ENCODE assay signal across 18 cellular contexts in genomic region chr19:32354345-32354744, GRCh38. TPM values are rescaled to one million over a fixed set of nuclear protein-coding genes. Genes with fewer than 3 reads are reported as not detected.
DNase-seq lines count a peak whose midpoint lies in the region; ATAC-seq, FAIRE-seq and TF ChIP-seq lines count a peak whose summit lies in the region.
"Had no signal": no experiment of that assay in that cellular context is flagged by ENCODE, and none has a peak within 500 bp of the region (broad histone marks: within the 10 kb centered on the region; RNA-seq: fewer than 3 reads in every experiment).

No MANE protein-coding gene starts in this region.

- peaks cover 0 to 16% of the 10 kb centered on the region in 2 donors for H3K4me1 ChIP-seq in breast epithelium
- peaks cover 6% of the 10 kb centered on the region for H3K4me1 ChIP-seq in DND-41 (ENCODE audit: insufficient read depth, low read length)
- peaks cover 0 to 7% of the 10 kb centered on the region in 2 experiments; a peak in 2 of 5 replicates for H3K4me1 ChIP-seq in K562 (replicated peaks in 1 of 2; ENCODE audit: control insufficient read depth in 2 of 2, insufficient read depth in 2 of 2, low read length in 2 of 2)

- no peak overlapping the region for H3K27ac Mint-ChIP-seq in MCF 10A (ENCODE audit: low read depth, unreplicated experiment)
- no peak overlapping the region for H3K27ac Mint-ChIP-seq in WTC11
- H3K27ac Mint-ChIP-seq: B cell; CD8-positive, alpha-beta T cell had no signal

- peaks cover 18% of the 10 kb centered on the region for H3K4me1 Mint-ChIP-seq in MCF 10A (ENCODE audit: insufficient read depth, unreplicated experiment)
- H3K4me1 Mint-ChIP-seq in WTC11 = no peaks in the 10 kb centered on the region

- TF ChIP-seq POLR2A in breast epithelium (IDR thresholded peaks at IDR 0.05) = no peak
- TF ChIP-seq POLR2A in K562 (conservative IDR thresholded peaks at IDR 0.05) = no peak

- BruUV-seq in MCF 10A (replicated peaks; lab: Mats Ljungman, UMichigan) (TSS peak; percentile 7), K562 (replicated peaks; lab: Mats Ljungman, UMichigan) (TSS peak; percentile 9)

- H3K9me3 ChIP-seq in breast epithelium = no peaks in the 10 kb centered on the region
- H3K9me3 ChIP-seq in DND-41 (ENCODE audit: insufficient read depth, low read length, severe bottlenecking) = no peaks in the 10 kb centered on the region
- H3K9me3 ChIP-seq in K562 (replicated peaks; ENCODE audit: control insufficient read depth, insufficient read depth, low read depth, low read length) = no peaks in the 10 kb centered on the region

- ATAC-seq in DND-41 (ENCODE audit: insufficient read depth, low read depth) = no peak
- ATAC-seq in K562 = no peak
- peak; percentile 90 for ATAC-seq in esophagus mucosa
- ATAC-seq in WTC11 = no peak
- no peak for ATAC-seq in GM21737 (IDR thresholded peaks at IDR 0.05; ENCODE audit: unreplicated experiment)
- ATAC-seq: CD8-positive, alpha-beta T cell had no signal

- intact Hi-C loops in MCF 10A (cut with micrococcal nuclease) = no loop called here
- intact Hi-C loops in breast epithelium (cut with DNase I; ENCODE audit: low total_unique reads) = no loop called here
- intact Hi-C loops in K562 (cut with micrococcal nuclease) = no loop called here

- H3K4me2 ChIP-seq in DND-41 (ENCODE audit: insufficient read depth, low read length) (peak overlapping the region; percentile 7; the same call in 1 of the 2 replicates), K562 (ENCODE audit: insufficient read depth, low read length) (no peak overlapping the region)
- H3K4me2 ChIP-seq: BLaER1 treated with 17β-estradiol and CSF1 and Interleukin-3, amounts not matched to agents 10 nM and 100 nM had no signal

- CTCF ChIA-PET in MCF 10A (lab: Yijun Ruan, JAX) = interaction anchor here (0.6 to 1.2 kb wide), 2 partner anchors 11 to 12 kb away, joined by 3 read pairs; no protein-coding TSS in a partner anchor
- CTCF ChIA-PET in K562 (lab: Yijun Ruan, JAX; ENCODE audit: low intra/inter-chr PET ratio) = no interaction called here
- CTCF ChIA-PET in WTC11 (lab: Charles Lee) = no interaction called here

- H2AFZ ChIP-seq in DND-41 (ENCODE audit: low read depth, low read length) = no peak overlapping the region
- H2AFZ ChIP-seq in K562 (ENCODE audit: low read depth, low read length) = no peak overlapping the region

- H3K79me2 ChIP-seq in DND-41 (ENCODE audit: insufficient read depth, low read length) (peaks cover 74% of the 10 kb centered on the region), K562 (ENCODE audit: control insufficient read depth, insufficient read depth, low read length) (peaks cover 55% of the 10 kb centered on the region)

- H3K36me3 ChIP-seq in breast epithelium (peaks cover 7% of the 10 kb centered on the region), DND-41 (ENCODE audit: insufficient read depth, low read length) (peaks cover 94% of the 10 kb centered on the region), K562 (ENCODE audit: control insufficient read depth, insufficient read depth, low read length) (peaks cover 97% of the 10 kb centered on the region)

- DNase-seq in MCF 10A (ENCODE audit: unreplicated experiment) = no peak
- no peak for DNase-seq in breast epithelium (ENCODE audit: low spot score in 2 of 2)
- DNase-seq in DND-41 = no peak
- no peak for DNase-seq in K562 (ENCODE audit: extremely low read depth in 1 of 4, low spot score in 3 of 4)
- DNase-seq in WTC11 (ENCODE audit: low spot score) = no peak
- DNase-seq in DMS53 treated with DMSO at 0.1 percent for 48 hours (lab: John Stamatoyannopoulos, UW; ENCODE audit: unreplicated experiment) = no peak
- DNase-seq: 8988T; Calu3; CD8-positive, alpha-beta T cell; GOT3; H7 had no signal

- TF ChIP-seq RAD21 in K562 (CRISPR knock-in tag; conservative IDR thresholded peaks at IDR 0.05 in 1 of 2, IDR thresholded peaks at IDR 0.05 in 1 of 2) = no peak

- no peak for TF ChIP-seq EP300 in K562 (IDR thresholded peaks at IDR 0.05; ENCODE audit: low read length)

- H3K9ac ChIP-seq in DND-41 (ENCODE audit: low read depth, low read length) (no peak overlapping the region), K562 (ENCODE audit: insufficient read depth in 1 of 2, low read depth in 2 of 2, low read length in 2 of 2) (no peak overlapping the region)
- H3K9ac ChIP-seq: BLaER1 treated with 17β-estradiol and CSF1 and Interleukin-3, amounts not matched to agents 10 nM and 100 nM had no signal

- H3K4me3 ChIP-seq in breast epithelium (no peak overlapping the region), DND-41 (ENCODE audit: low read depth in 1 of 2, low read length in 2 of 2) (no peak overlapping the region), K562 (no peak overlapping the region)
- H3K4me3 ChIP-seq: BLaER1 treated with 17β-estradiol and CSF1 and Interleukin-3, amounts not matched to agents 10 nM and 100 nM had no signal

- WGBS in K562 (ENCODE audit: insufficient coverage, low coverage, missing lambda C conversion rate) = 96% methylated on average over 9 of the region's 9 CpGs

- H4K20me1 ChIP-seq in DND-41 (ENCODE audit: insufficient read depth, low read length) (peaks cover 26% of the 10 kb centered on the region), K562 (replicated peaks; ENCODE audit: control insufficient read depth, insufficient read depth, low read length) (no peaks in the 10 kb centered on the region)

- H3K27me3 Mint-ChIP-seq in MCF 10A (ENCODE audit: insufficient read depth, unreplicated experiment) (no peaks in the 10 kb centered on the region), WTC11 (ENCODE audit: low read depth) (no peaks in the 10 kb centered on the region)
- H3K27me3 Mint-ChIP-seq: B cell had no signal

- H3K27ac ChIP-seq in breast epithelium (no peak overlapping the region), DND-41 (ENCODE audit: low read length) (no peak overlapping the region), K562 (ENCODE audit: extremely low read depth, low read depth, low read length) (no peak overlapping the region)
- H3K27ac ChIP-seq: BLaER1 treated with 17β-estradiol and CSF1 and Interleukin-3, amounts not matched to agents 10 nM and 100 nM had no signal

- H3K36me3 Mint-ChIP-seq in MCF 10A (ENCODE audit: insufficient read depth, unreplicated experiment) = peaks cover 85% of the 10 kb centered on the region
- peaks cover 75% of the 10 kb centered on the region for H3K36me3 Mint-ChIP-seq in WTC11

- no peaks in the 10 kb centered on the region for H3K9me1 ChIP-seq in K562 (ENCODE audit: control insufficient read depth, insufficient read depth, low read length)

- in situ Hi-C loops in K562 (cut with MboI) = no loop called here

- H3K4me3 Mint-ChIP-seq in MCF 10A (ENCODE audit: unreplicated experiment) (no peak overlapping the region), WTC11 (no peak overlapping the region)
- H3K4me3 Mint-ChIP-seq: CD8-positive, alpha-beta T cell had no signal

- no peak for TF ChIP-seq CTCF in MCF 10A (IDR thresholded peaks at IDR 0.05; ENCODE audit: unreplicated experiment)
- no peak for TF ChIP-seq CTCF in breast epithelium (IDR thresholded peaks at IDR 0.05)
- TF ChIP-seq CTCF in DND-41 (IDR thresholded peaks at IDR 0.05; ENCODE audit: borderline replicate concordance, extremely low read depth, low read length, poor library complexity, severe bottlenecking) = no peak
- no peak for TF ChIP-seq CTCF in K562 (IDR thresholded peaks at IDR 0.05 in 2 of 3, conservative IDR thresholded peaks at IDR 0.05 in 1 of 3; ENCODE audit: insufficient read depth in 2 of 3, low read depth in 1 of 3, low read length in 3 of 3)
- no peak for TF ChIP-seq CTCF in WTC11 (IDR thresholded peaks at IDR 0.05)

- POLR2A ChIA-PET in MCF 10A (lab: Yijun Ruan, JAX) (no interaction called here), K562 (lab: Yijun Ruan, JAX) (interaction anchor here (0.7 to 1.5 kb wide), 2 partner anchors 9 to 123 kb away, joined by 3 read pairs; no protein-coding TSS in a partner anchor), WTC11 (lab: Charles Lee) (no interaction called here)

- no peaks in the 10 kb centered on the region for H3K27me3 ChIP-seq in breast epithelium
- no peaks in the 10 kb centered on the region for H3K27me3 ChIP-seq in DND-41 (ENCODE audit: insufficient read depth, low read length, poor library complexity)
- no peaks in the 10 kb centered on the region for H3K27me3 ChIP-seq in K562 (ENCODE audit: control insufficient read depth in 2 of 2, insufficient read depth in 2 of 2, low read length in 2 of 2)

- H3K9me3 Mint-ChIP-seq in MCF 10A (ENCODE audit: unreplicated experiment) (no peaks in the 10 kb centered on the region), WTC11 (no peaks in the 10 kb centered on the region)
- H3K9me3 Mint-ChIP-seq: CD8-positive, alpha-beta T cell had no signal

- FAIRE-seq in K562 (lab: Jason Lieb, UNC) = no peak
- FAIRE-seq: G401.6, GM12892, GM18507 had no signal

RNA-seq across cellular contexts. Expression of gene ZNF507, which starts 8.9 kb away (rescaled TPM):
- total RNA-seq in MCF 10A (2022) = 22.8 and 23.4 TPM in 2 replicates
- total RNA-seq in breast epithelium = 10 to 100 TPM; 19.2 to 32.1 (median 27.5) TPM
- total RNA-seq in K562 (2011; cell fraction: chromatin; rRNA removed; ENCODE audit: low replicate concordance) = 20.4 and 74.7 TPM in 2 replicates
- total RNA-seq in K562 (2011; cell fraction: nucleolus; rRNA removed) = 9.5 and 13.7 TPM in 2 replicates
- 27.4 and 35.9 TPM in 2 replicates for total RNA-seq in K562 (2011; cell fraction: nucleoplasm; rRNA removed)
- total RNA-seq in K562 (2014; rRNA removed) = 7.8 and 9.2 TPM in 2 replicates
- total RNA-seq in K562 (2014; rRNA removed; fragmentation: Illumina TruSeq; extraction: Trizol) = 10.4 and 11.8 TPM in 2 replicates
- 9.5 and 10.1 TPM in 2 replicates for total RNA-seq in K562 (2015; rRNA removed; fragmentation: Illumina TruSeq; extraction: Trizol)
- 15.1 and 18.1 TPM in 2 replicates for total RNA-seq in K562 (2021)
- polyA plus RNA-seq in K562 (2011; rRNA removed) = 22.4 and 25.0 TPM in 2 replicates
- polyA plus RNA-seq in K562 (2011; cell fraction: cytosol; rRNA removed) = 6.0 and 11.1 TPM in 2 replicates
- polyA plus RNA-seq in K562 (2011; cell fraction: nucleus; rRNA removed) = 17.7 and 20.0 TPM in 2 replicates
- polyA plus RNA-seq in K562 (2012) = 7.5 and 8.7 TPM in 2 replicates
- 16.8 and 17.8 TPM in 2 replicates for polyA plus RNA-seq in K562 (2014; fragmentation: Illumina TruSeq; extraction: Trizol)
- polyA plus RNA-seq in K562 (2014; fragmentation: Nextera tagmentation; extraction: Ambion mirVana) = 1 to 10 TPM; 2.9 to 3.2 TPM
- 11.2 and 12.0 TPM in 2 replicates for polyA plus RNA-seq in K562 (2014; rRNA removed)
- polyA minus RNA-seq in K562 (2011; rRNA and poly(A)+ RNA removed) = 45.8 and 57.4 TPM in 2 replicates
- 12.8 and 13.5 TPM in 2 replicates for polyA minus RNA-seq in K562 (2011; cell fraction: cytosol; rRNA and poly(A)+ RNA removed)
- polyA minus RNA-seq in K562 (2011; cell fraction: nucleus; rRNA and poly(A)+ RNA removed) = 18.2 and 29.5 TPM in 2 replicates
- total RNA-seq in esophagus mucosa = 8.5 TPM
- total RNA-seq in WTC11 (2021) = 25.7 to 27.6 TPM (median 26.4 TPM) in 3 replicates

RNA-seq across cellular contexts. Expression of gene DPY19L3, which starts 51.2 kb away (rescaled TPM):
- total RNA-seq in MCF 10A (2022) (37.6 and 43.8 TPM in 2 replicates), breast epithelium (10 to 100 TPM; 23.8 to 33.1 (median 25.8) TPM), K562 (2014; rRNA removed) (18.8 and 39.7 TPM in 2 replicates), K562 (2014; rRNA removed; fragmentation: Illumina TruSeq; extraction: Trizol) (22.0 and 33.9 TPM in 2 replicates), K562 (2015; rRNA removed; fragmentation: Illumina TruSeq; extraction: Trizol) (19.4 and 20.8 TPM in 2 replicates), K562 (2021) (35.2 and 39.2 TPM in 2 replicates), esophagus mucosa (9.0 TPM), WTC11 (2021) (63.0 to 74.3 TPM (median 73.2 TPM) in 3 replicates)
- 95.7 and 203 TPM in 2 replicates for total RNA-seq in K562 (2011; cell fraction: chromatin; rRNA removed; ENCODE audit: low replicate concordance)
- 66.5 and 77.7 TPM in 2 replicates for total RNA-seq in K562 (2011; cell fraction: nucleolus; rRNA removed)
- 69.9 and 110 TPM in 2 replicates for total RNA-seq in K562 (2011; cell fraction: nucleoplasm; rRNA removed)
- polyA plus RNA-seq in K562 (2011; rRNA removed) (37.2 and 38.3 TPM in 2 replicates), K562 (2014; fragmentation: Illumina TruSeq; extraction: Trizol) (25.0 and 31.5 TPM in 2 replicates), K562 (2014; fragmentation: Nextera tagmentation; extraction: Ambion mirVana) (1 to 10 TPM; 4.7 to 6.0 TPM), K562 (2014; rRNA removed) (30.8 and 32.0 TPM in 2 replicates)
- polyA plus RNA-seq in K562 (2011; cell fraction: cytosol; rRNA removed) = 29.9 and 36.1 TPM in 2 replicates
- 148 and 257 TPM in 2 replicates for polyA plus RNA-seq in K562 (2011; cell fraction: nucleus; rRNA removed)
- 13.8 and 24.8 TPM in 2 replicates for polyA plus RNA-seq in K562 (2012)
- 77.5 and 87.2 TPM in 2 replicates for polyA minus RNA-seq in K562 (2011; rRNA and poly(A)+ RNA removed)
- polyA minus RNA-seq in K562 (2011; cell fraction: cytosol; rRNA and poly(A)+ RNA removed) = 28.4 and 34.1 TPM in 2 replicates
- polyA minus RNA-seq in K562 (2011; cell fraction: nucleus; rRNA and poly(A)+ RNA removed) = 93.3 and 118 TPM in 2 replicates
